ENCODE assay signal across 17 cellular contexts in the genomic region with DNA sequence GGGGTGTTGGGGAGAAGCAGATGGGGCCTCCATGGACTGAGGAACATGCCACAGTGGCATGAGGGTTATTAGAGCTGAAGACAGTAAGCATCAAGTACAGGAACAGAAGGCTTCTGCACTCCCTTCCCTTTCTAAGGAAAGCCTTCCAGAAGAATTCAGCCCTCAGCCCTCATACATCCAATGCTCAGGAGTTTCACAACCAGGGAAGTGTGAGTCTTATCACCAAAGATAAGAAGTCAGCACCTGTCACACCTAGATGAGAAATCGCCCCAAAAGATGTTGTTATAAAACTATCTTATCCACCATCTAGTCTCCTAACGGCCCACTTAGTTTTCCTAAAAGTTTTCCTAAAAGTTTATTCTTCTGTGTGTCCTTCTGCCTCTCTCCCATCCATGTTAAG.
DNase-seq lines count a peak whose midpoint lies in the region; ATAC-seq, FAIRE-seq and TF ChIP-seq lines count a peak whose summit lies in the region.
"Had no signal": no experiment of that assay in that cellular context is flagged by ENCODE, and none has a peak within 500 bp of the region (broad histone marks: within the 10 kb centered on the region; RNA-seq: fewer than 3 reads in every experiment).

No MANE protein-coding gene starts in this region.

- no peaks in the 10 kb centered on the region for H3K27me3 Mint-ChIP-seq in CD4-positive, CD25-positive, alpha-beta regulatory T cell
- H3K27me3 Mint-ChIP-seq in GM23338 (ENCODE audit: insufficient read depth, low read depth, poor library complexity) (peaks cover 5% of the 10 kb centered on the region), astrocyte (ENCODE audit: low read depth, unreplicated experiment) (no peaks in the 10 kb centered on the region)
- no peaks in the 10 kb centered on the region for H3K27me3 Mint-ChIP-seq in naive thymus-derived CD8-positive, alpha-beta T cell

- peaks cover 0 to 4% (median 0%) of the 10 kb centered on the region in 7 donors for H3K9me3 Mint-ChIP-seq in CD4-positive, CD25-positive, alpha-beta regulatory T cell
- H3K9me3 Mint-ChIP-seq in GM23338 (peaks cover 8% of the 10 kb centered on the region; the same call in 1 of the 3 replicates), astrocyte (ENCODE audit: unreplicated experiment) (no peaks in the 10 kb centered on the region)
- H3K9me3 Mint-ChIP-seq in naive thymus-derived CD8-positive, alpha-beta T cell = no peaks in the 10 kb centered on the region

- peaks cover 43% of the 10 kb centered on the region for H3K36me3 Mint-ChIP-seq in CD4-positive, CD25-positive, alpha-beta regulatory T cell
- H3K36me3 Mint-ChIP-seq in GM23338 (ENCODE audit: low read depth) = peaks cover 35% of the 10 kb centered on the region
- peaks cover 5% of the 10 kb centered on the region for H3K36me3 Mint-ChIP-seq in astrocyte (ENCODE audit: low read depth, unreplicated experiment)
- peaks cover 0 to 28% (median 5%) of the 10 kb centered on the region in 3 donors for H3K36me3 Mint-ChIP-seq in naive thymus-derived CD8-positive, alpha-beta T cell

- peak overlapping the region; percentile 87 to 90 (median 89) for H3K27ac Mint-ChIP-seq in CD4-positive, CD25-positive, alpha-beta regulatory T cell
- H3K27ac Mint-ChIP-seq in GM23338 (no peak overlapping the region), astrocyte (ENCODE audit: unreplicated experiment) (no peak overlapping the region)
- peak overlapping the region in 7 of 10 donors; percentile 17 to 88 (median 49) for H3K27ac Mint-ChIP-seq in naive thymus-derived CD8-positive, alpha-beta T cell

- no peak overlapping the region for H3K4me2 ChIP-seq in GM23338
- no peak overlapping the region for H3K4me2 ChIP-seq in astrocyte (ENCODE audit: low read length)

- POLR2A ChIA-PET in naive thymus-derived CD8-positive, alpha-beta T cell (lab: Charles Lee) = no interaction called here

- TF ChIP-seq CTCF in GM23338 (conservative IDR thresholded peaks at IDR 0.05; ENCODE audit: low read depth in 2 of 2) (no peak), astrocyte (IDR thresholded peaks at IDR 0.05; ENCODE audit: insufficient read depth, low read depth, low read length) (no peak)

- H3K27ac ChIP-seq in CD4-positive, CD25-positive, alpha-beta regulatory T cell (ENCODE audit: insufficient read depth, low read length, poor library complexity, severe bottlenecking) = no peak overlapping the region
- H3K27ac ChIP-seq in GM23338 (ENCODE audit: low read depth) (no peak overlapping the region), astrocyte (ENCODE audit: low read depth, low read length) (no peak overlapping the region)
- H3K27ac ChIP-seq: GM23248, Peyer's patch, SJSA1 had no signal

- no peak overlapping the region for H3K9ac ChIP-seq in astrocyte (ENCODE audit: low read length)
- H3K9ac ChIP-seq: GM23248 had no signal

- peaks cover 6 to 52% (median 11%) of the 10 kb centered on the region in 4 donors for H3K4me1 Mint-ChIP-seq in CD4-positive, CD25-positive, alpha-beta regulatory T cell
- H3K4me1 Mint-ChIP-seq in GM23338 (peaks cover 4% of the 10 kb centered on the region; the same call in 2 of the 3 replicates), astrocyte (ENCODE audit: low read depth, unreplicated experiment) (peaks cover 4% of the 10 kb centered on the region)
- peaks cover 14 to 37% (median 34%) of the 10 kb centered on the region in 4 donors for H3K4me1 Mint-ChIP-seq in naive thymus-derived CD8-positive, alpha-beta T cell

- ATAC-seq in CD4-positive, CD25-positive, alpha-beta regulatory T cell (ENCODE audit: low read depth in 2 of 2) = no peak
- ATAC-seq in GM23338 (no peak), GM19467 (IDR thresholded peaks at IDR 0.05; ENCODE audit: unreplicated experiment) (no peak), HG02623 (IDR thresholded peaks at IDR 0.05; ENCODE audit: unreplicated experiment) (no peak)
- no peak for ATAC-seq in naive thymus-derived CD8-positive, alpha-beta T cell

- no peaks in the 10 kb centered on the region for H3K9me3 ChIP-seq in CD4-positive, CD25-positive, alpha-beta regulatory T cell (ENCODE audit: control insufficient read depth in 2 of 2, low read length in 2 of 2)
- H3K9me3 ChIP-seq in astrocyte (ENCODE audit: insufficient read depth, low read depth, low read length) = no peaks in the 10 kb centered on the region
- H3K9me3 ChIP-seq: Peyer's patch, SJSA1 had no signal

- H3K36me3 ChIP-seq in CD4-positive, CD25-positive, alpha-beta regulatory T cell (ENCODE audit: control insufficient read depth, insufficient read depth, low read length) = no peaks in the 10 kb centered on the region
- H3K36me3 ChIP-seq in GM23338 (ENCODE audit: insufficient read depth) (no peaks in the 10 kb centered on the region), astrocyte (ENCODE audit: insufficient read depth, low read length) (no peaks in the 10 kb centered on the region)
- H3K36me3 ChIP-seq: Peyer's patch, SJSA1 had no signal

- no peaks in the 10 kb centered on the region for H3K27me3 ChIP-seq in CD4-positive, CD25-positive, alpha-beta regulatory T cell (ENCODE audit: control insufficient read depth, insufficient read depth, low read length)
- H3K27me3 ChIP-seq in GM23338 (ENCODE audit: insufficient read depth) = no peaks in the 10 kb centered on the region
- no peaks in the 10 kb centered on the region for H3K27me3 ChIP-seq in astrocyte (ENCODE audit: insufficient read depth, low read length)
- H3K27me3 ChIP-seq: Peyer's patch, SJSA1 had no signal

- H3K4me3 Mint-ChIP-seq in CD4-positive, CD25-positive, alpha-beta regulatory T cell = peak overlapping the region in 1 of 4 donors; percentile 45
- H3K4me3 Mint-ChIP-seq in GM23338 = no peak overlapping the region
- no peak overlapping the region for H3K4me3 Mint-ChIP-seq in astrocyte (ENCODE audit: unreplicated experiment)
- H3K4me3 Mint-ChIP-seq in naive thymus-derived CD8-positive, alpha-beta T cell = peak overlapping the region in 2 of 10 donors; percentile 68 to 73

- no peaks in the 10 kb centered on the region for H3K9me2 ChIP-seq in GM23338 (ENCODE audit: insufficient read depth)

- H3F3A ChIP-seq in GM23338 (replicated peaks; ENCODE audit: low read depth) = no peaks in the 10 kb centered on the region

- H3K4me3 ChIP-seq in CD4-positive, CD25-positive, alpha-beta regulatory T cell (ENCODE audit: low read depth, low read length) = no peak overlapping the region
- no peak overlapping the region for H3K4me3 ChIP-seq in GM23338
- H3K4me3 ChIP-seq in astrocyte (ENCODE audit: insufficient read depth, low read depth, low read length) = no peak overlapping the region
- H3K4me3 ChIP-seq: GM23248, Peyer's patch, SJSA1 had no signal

- H2AFZ ChIP-seq in GM23338 (no peak overlapping the region), astrocyte (ENCODE audit: low read depth, low read length) (no peak overlapping the region)
- H2AFZ ChIP-seq: GM23248 had no signal

- DNase-seq in CD4-positive, CD25-positive, alpha-beta regulatory T cell = no peak
- peak; percentile 12 for DNase-seq in GM23338 (ENCODE audit: low spot score)
- no peak for DNase-seq in astrocyte (ENCODE audit: low read depth)
- DNase-seq in naive thymus-derived CD8-positive, alpha-beta T cell = no peak
- no peak for DNase-seq in activated CD4-positive, CD25-positive, alpha-beta regulatory T cell treated with anti-CD3 and anti-CD28 coated beads, Interleukin-2, amount 50 U/mL, for 72 hours
- DNase-seq: C1 segment of cervical spinal cord, DMS79 treated with DMSO at 0.1 percent for 48 hours, HCEC 1CT, NCI-H1417 treated with DMSO at 0.1 percent for 48 hours, NCI-H187 treated with DMSO at 0.1 percent for 48 hours, NCI-H345, NCI-H524 treated with DMSO at 0.1 percent for 48 hours had no signal

- H3K79me2 ChIP-seq in GM23338 (replicated peaks; ENCODE audit: insufficient read depth) = no peaks in the 10 kb centered on the region
- no peaks in the 10 kb centered on the region for H3K79me2 ChIP-seq in astrocyte (ENCODE audit: insufficient read depth, low read length)

- FAIRE-seq in astrocyte (lab: Jason Lieb, UNC) = peak; percentile 92

- peaks cover 9% of the 10 kb centered on the region for H3K4me1 ChIP-seq in CD4-positive, CD25-positive, alpha-beta regulatory T cell (ENCODE audit: control insufficient read depth, insufficient read depth, low read length, poor library complexity, severe bottlenecking)
- H3K4me1 ChIP-seq in GM23338 (ENCODE audit: insufficient read depth) (no peaks in the 10 kb centered on the region), astrocyte (ENCODE audit: insufficient read depth, low read length) (no peaks in the 10 kb centered on the region)
- H3K4me1 ChIP-seq: Peyer's patch, SJSA1 had no signal

- H4K20me1 ChIP-seq in GM23338 (replicated peaks; ENCODE audit: insufficient read depth) (no peaks in the 10 kb centered on the region), astrocyte (ENCODE audit: insufficient read depth, low read length) (peaks cover 4% of the 10 kb centered on the region)

TF ChIP-seq in GM23338, 12 proteins besides CTCF, POLR2A, EP300 and RAD21 (continues in another document):
- TF ChIP-seq ETS1 (IDR thresholded peaks at IDR 0.05) = no peak
- TF ChIP-seq POLR2AphosphoS5 (IDR thresholded peaks at IDR 0.05; ENCODE audit: low read depth) = no peak
- TF ChIP-seq ZNF331 (CRISPR knock-in tag; IDR thresholded peaks at IDR 0.05; ENCODE audit: low read depth) = no peak
- no peak for TF ChIP-seq ZNF114 (CRISPR knock-in tag; IDR thresholded peaks at IDR 0.05)
- no peak for TF ChIP-seq EZH2 (IDR thresholded peaks at IDR 0.05; ENCODE audit: low read depth, unreplicated experiment)

Comparison
In these comparisons a context has a peak if more than half of its experiments do, and no peak if none do; other contexts are left out.
1. H3K27ac Mint-ChIP-seq: peak in CD4-positive, CD25-positive, alpha-beta regulatory T cell (3 of 3) and naive thymus-derived CD8-positive, alpha-beta T cell (7 of 10); none in GM23338 (single experiment) and astrocyte (single experiment).